In the genomic region with DNA sequence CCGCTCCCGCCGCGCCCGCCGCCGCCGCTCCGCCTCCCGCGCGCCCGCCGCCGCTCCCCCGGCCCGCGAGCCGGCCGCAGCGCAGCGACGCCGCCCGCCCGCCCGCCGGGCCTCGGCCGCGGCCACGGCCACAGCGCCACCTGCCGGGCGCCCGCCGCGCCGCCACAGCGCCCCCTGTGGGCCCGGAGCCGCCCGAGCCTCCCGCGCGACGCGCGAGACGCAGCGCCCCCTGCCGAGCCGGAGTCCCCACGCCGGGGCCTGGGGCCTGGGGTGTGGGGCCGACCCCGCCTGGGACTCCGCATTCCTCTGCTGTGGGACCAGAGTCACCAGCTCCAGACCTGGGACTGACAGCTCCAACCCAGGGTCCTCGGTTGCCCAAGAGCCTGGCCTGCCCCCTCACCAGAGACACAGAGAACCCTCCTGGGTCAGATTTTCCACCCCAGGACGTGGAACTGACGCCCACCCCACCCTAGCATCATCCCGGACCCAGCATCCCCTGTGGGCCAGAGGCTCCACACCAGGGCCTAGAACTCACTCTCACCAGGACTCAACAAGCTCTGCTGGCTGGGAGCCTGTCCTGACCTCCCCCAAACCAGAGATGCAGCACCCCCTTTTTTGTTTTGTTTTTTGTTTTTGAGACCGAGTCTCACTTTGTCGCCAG, we compare ENCODE assay signal across 7 cellular contexts. TPM values are rescaled to one million over a fixed set of nuclear protein-coding genes. Genes with fewer than 3 reads are reported as not detected.
DNase-seq lines count a peak whose midpoint lies in the region; ATAC-seq and TF ChIP-seq lines count a peak whose summit lies in the region.

A gene with protein sequence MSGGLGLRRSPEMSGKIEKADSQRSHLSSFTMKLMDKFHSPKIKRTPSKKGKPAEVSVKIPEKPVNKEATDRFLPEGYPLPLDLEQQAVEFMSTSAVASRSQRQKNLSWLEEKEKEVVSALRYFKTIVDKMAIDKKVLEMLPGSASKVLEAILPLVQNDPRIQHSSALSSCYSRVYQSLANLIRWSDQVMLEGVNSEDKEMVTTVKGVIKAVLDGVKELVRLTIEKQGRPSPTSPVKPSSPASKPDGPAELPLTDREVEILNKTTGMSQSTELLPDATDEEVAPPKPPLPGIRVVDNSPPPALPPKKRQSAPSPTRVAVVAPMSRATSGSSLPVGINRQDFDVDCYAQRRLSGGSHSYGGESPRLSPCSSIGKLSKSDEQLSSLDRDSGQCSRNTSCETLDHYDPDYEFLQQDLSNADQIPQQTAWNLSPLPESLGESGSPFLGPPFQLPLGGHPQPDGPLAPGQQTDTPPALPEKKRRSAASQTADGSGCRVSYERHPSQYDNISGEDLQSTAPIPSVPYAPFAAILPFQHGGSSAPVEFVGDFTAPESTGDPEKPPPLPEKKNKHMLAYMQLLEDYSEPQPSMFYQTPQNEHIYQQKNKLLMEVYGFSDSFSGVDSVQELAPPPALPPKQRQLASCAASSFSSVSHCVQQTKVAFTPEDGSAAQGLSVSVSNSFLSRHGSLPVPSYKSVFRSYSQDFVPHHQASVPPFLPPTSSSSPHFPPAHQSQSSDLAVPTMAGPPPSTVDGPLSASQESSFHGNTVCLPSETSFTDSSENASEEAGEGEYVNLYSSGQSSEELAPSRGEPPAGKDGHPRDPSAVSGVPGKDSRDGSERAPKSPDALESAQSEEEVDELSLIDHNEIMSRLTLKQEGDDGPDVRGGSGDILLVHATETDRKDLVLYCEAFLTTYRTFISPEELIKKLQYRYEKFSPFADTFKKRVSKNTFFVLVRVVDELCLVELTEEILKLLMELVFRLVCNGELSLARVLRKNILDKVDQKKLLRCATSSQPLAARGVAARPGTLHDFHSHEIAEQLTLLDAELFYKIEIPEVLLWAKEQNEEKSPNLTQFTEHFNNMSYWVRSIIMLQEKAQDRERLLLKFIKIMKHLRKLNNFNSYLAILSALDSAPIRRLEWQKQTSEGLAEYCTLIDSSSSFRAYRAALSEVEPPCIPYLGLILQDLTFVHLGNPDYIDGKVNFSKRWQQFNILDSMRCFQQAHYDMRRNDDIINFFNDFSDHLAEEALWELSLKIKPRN (N-terminal part only) (minus strand): TSS at position 89 of the 661 bp plus-strand sequence. CDS start 246 bp downstream, outside the sequence.

- H3K9me3 Mint-ChIP-seq in activated T-cell treated with anti-CD3 and anti-CD28 coated beads, Interleukin-2, amount 50 U/mL, for 24 hours: no peaks in the 10 kb centered on the region
- no peaks in the 10 kb centered on the region for H3K9me3 Mint-ChIP-seq in naive thymus-derived CD4-positive, alpha-beta T cell

- DNase-seq in GM13976 (ENCODE audit: low spot score): peak; percentile 88
- peak; percentile 16 for DNase-seq in NCI-H748 treated with DMSO at 0.1 percent for 48 hours (lab: John Stamatoyannopoulos, UW)
- DNase-seq in activated T-cell treated with anti-CD3 and anti-CD28 coated beads, Interleukin-2, amount 50 U/mL, for 24 hours: peak; percentile 94
- peak; percentile 65 to 99 (median 80) for DNase-seq in naive thymus-derived CD4-positive, alpha-beta T cell
- DNase-seq in stimulated activated naive CD4-positive, alpha-beta T cell treated with Interleukin-2 at 50 U/mL for 16 hours (lab: John Stamatoyannopoulos, UW): peak; percentile 65

- peak within 1 kb of the TSS; percentile 68 for H3K27ac ChIP-seq in naive thymus-derived CD4-positive, alpha-beta T cell (ENCODE audit: low read depth, low read length)

- CTCF ChIA-PET in naive thymus-derived CD4-positive, alpha-beta T cell (lab: Charles Lee): interaction anchor here (0.6 to 1.8 kb wide), 18 partner anchors 9 to 391 kb away, joined by 3 to 12 read pairs (median 4); no protein-coding TSS in a partner anchor

- peak; percentile 100 for TF ChIP-seq CTCF in GM13976 (IDR thresholded peaks at IDR 0.05; ENCODE audit: borderline replicate concordance, control extremely low read depth, extremely low read depth, insufficient read depth, missing control alignments)

- H3K27ac Mint-ChIP-seq in activated T-cell treated with anti-CD3 and anti-CD28 coated beads, Interleukin-2, amount 50 U/mL, for 24 hours: peak within 1 kb of the TSS; percentile 93
- peak within 1 kb of the TSS; percentile 80 to 97 (median 92) for H3K27ac Mint-ChIP-seq in naive thymus-derived CD4-positive, alpha-beta T cell

- H3K27me3 Mint-ChIP-seq in activated T-cell treated with anti-CD3 and anti-CD28 coated beads, Interleukin-2, amount 50 U/mL, for 24 hours: no peaks in the 10 kb centered on the region
- no peaks in the 10 kb centered on the region for H3K27me3 Mint-ChIP-seq in naive thymus-derived CD4-positive, alpha-beta T cell

- intact Hi-C loops in naive thymus-derived CD4-positive, alpha-beta T cell (cut with micrococcal nuclease): loop anchor here (1.0 to 10.0 kb wide), 7 partner anchors 11 to 615 kb away; partner anchors contain the start of genes NUP214 (in 1 of the 2) and UCK1 (in 1 of the 2)

- peaks cover 51 to 62% of the 10 kb centered on the region in 2 donors for H3K4me1 ChIP-seq in naive thymus-derived CD4-positive, alpha-beta T cell (ENCODE audit: control insufficient read depth in 2 of 2, insufficient read depth in 2 of 2, low read length in 2 of 2)

- no peaks in the 10 kb centered on the region for H3K9me3 ChIP-seq in naive thymus-derived CD4-positive, alpha-beta T cell (ENCODE audit: control insufficient read depth in 2 of 3, low read length in 3 of 3)

- in situ Hi-C loops in GM13976 (cut with MboI; ENCODE audit: low sequenced_read_pairs, unreplicated experiment): loop anchor here (5.0 to 10.0 kb wide), 3 partner anchors 65 to 365 kb away; no protein-coding TSS in a partner anchor

- H3K4me1 Mint-ChIP-seq in activated T-cell treated with anti-CD3 and anti-CD28 coated beads, Interleukin-2, amount 50 U/mL, for 24 hours (ENCODE audit: low read depth): peaks cover 63% of the 10 kb centered on the region
- peaks cover 43 to 63% (median 59%) of the 10 kb centered on the region in 7 donors for H3K4me1 Mint-ChIP-seq in naive thymus-derived CD4-positive, alpha-beta T cell

- H3K4me3 ChIP-seq in naive thymus-derived CD4-positive, alpha-beta T cell (ENCODE audit: low read length): peak within 1 kb of the TSS; percentile 80

- H3K36me3 ChIP-seq in naive thymus-derived CD4-positive, alpha-beta T cell (ENCODE audit: control insufficient read depth in 2 of 3, insufficient read depth in 3 of 3, low read length in 3 of 3): no peaks in the 10 kb centered on the region

- H3K27me3 ChIP-seq in naive thymus-derived CD4-positive, alpha-beta T cell (ENCODE audit: control insufficient read depth in 2 of 2, insufficient read depth in 2 of 2, low read length in 2 of 2): no peaks in the 10 kb centered on the region

- peak within 1 kb of the TSS; percentile 94 for H3K4me3 Mint-ChIP-seq in activated T-cell treated with anti-CD3 and anti-CD28 coated beads, Interleukin-2, amount 50 U/mL, for 24 hours
- peak within 1 kb of the TSS; percentile 80 to 96 (median 92) for H3K4me3 Mint-ChIP-seq in naive thymus-derived CD4-positive, alpha-beta T cell

- H3K36me3 Mint-ChIP-seq in activated T-cell treated with anti-CD3 and anti-CD28 coated beads, Interleukin-2, amount 50 U/mL, for 24 hours (ENCODE audit: low read depth): peaks cover 31% of the 10 kb centered on the region
- H3K36me3 Mint-ChIP-seq in naive thymus-derived CD4-positive, alpha-beta T cell: peaks cover 0 to 17% (median 0%) of the 10 kb centered on the region in 5 donors

- peak; percentile 75 for ATAC-seq in HG02678 (IDR thresholded peaks at IDR 0.05; ENCODE audit: unreplicated experiment)
- ATAC-seq in esophagus mucosa: peak; percentile 87
- ATAC-seq in naive thymus-derived CD4-positive, alpha-beta T cell: peak; percentile 94

- POLR2A ChIA-PET in naive thymus-derived CD4-positive, alpha-beta T cell (lab: Charles Lee): interaction anchor here (0.9 to 2.7 kb wide), 5 partner anchors 12 to 82 kb away, joined by 3 to 10 read pairs (median 3); no protein-coding TSS in a partner anchor

RNA-seq across cellular contexts. Expression of the gene that starts here (rescaled TPM):
- total RNA-seq in esophagus mucosa: 21.0 TPM
- total RNA-seq in naive thymus-derived CD4-positive, alpha-beta T cell: 100 to 1,000 TPM in 2 of 5 experiments, 10 to 100 TPM in 3; 81.1 to 181 (median 85.8) TPM
- 1 to 10 TPM; 1.2 to 4.7 TPM for polyA plus RNA-seq in naive thymus-derived CD4-positive, alpha-beta T cell

Comparison
In these comparisons a context has a peak if more than half of its experiments do, and no peak if none do; other contexts are left out.
1. Peak in every context shown above with its lines: DNase-seq, ATAC-seq, H3K4me3 ChIP-seq and H3K27ac ChIP-seq.
2. DNase-seq: peak in every context shown above with its lines; median percentile 94 in activated T-cell treated with anti-CD3 and anti-CD28 coated beads, Interleukin-2, amount 50 U/mL, for 24 hours; 88 in GM13976; 80 in naive thymus-derived CD4-positive, alpha-beta T cell; 65 in stimulated activated naive CD4-positive, alpha-beta T cell treated with Interleukin-2 at 50 U/mL for 16 hours; 16 in NCI-H748 treated with DMSO at 0.1 percent for 48 hours.